Comparison of ENCODE assay signal across 18 cellular contexts in genomic region chr9:9563817-9564216, GRCh38.
DNase-seq lines count a peak whose midpoint lies in the region; ATAC-seq lines count a peak whose summit lies in the region.
"Had no signal": no experiment of that assay in that cellular context is flagged by ENCODE, and none has a peak within 500 bp of the region (broad histone marks: within the 10 kb centered on the region; RNA-seq: fewer than 3 reads in every experiment).

No MANE protein-coding gene starts in this region.

- H3K36me3 Mint-ChIP-seq in activated T-cell treated with anti-CD3 and anti-CD28 coated beads, Interleukin-2, amount 50 U/mL, for 4 hours (ENCODE audit: insufficient read depth) = no peaks in the 10 kb centered on the region
- H3K36me3 Mint-ChIP-seq: CD14-positive monocyte had no signal

- no peak for ATAC-seq in activated T-cell treated with anti-CD3 and anti-CD28 coated beads, Interleukin-2, amount 50 U/mL, for 4 hours
- no peak for ATAC-seq in activated CD4-positive, CD25-positive, alpha-beta regulatory T cell treated with anti-CD3 and anti-CD28 coated beads, Interleukin-2, amount 50 U/mL, for 24 hours

- H3K27me3 Mint-ChIP-seq in activated T-cell treated with anti-CD3 and anti-CD28 coated beads, Interleukin-2, amount 50 U/mL, for 4 hours (ENCODE audit: low read depth) = no peaks in the 10 kb centered on the region

- DNase-seq in DMS153 (lab: John Stamatoyannopoulos, UW) (peak; percentile 10), DMS153 treated with DMSO at 0.1 percent for 48 hours (lab: John Stamatoyannopoulos, UW; ENCODE audit: unreplicated experiment) (no peak), NCI-H1105 treated with DMSO at 0.1 percent for 48 hours (lab: John Stamatoyannopoulos, UW) (peak; percentile 23), RPMI8226 (peak; percentile 41), renal cortical epithelial cell (ENCODE audit: low read depth) (peak; percentile 80), GF-D8 (lab: John Stamatoyannopoulos, UW) (no peak)
- no peak for DNase-seq in activated T-cell treated with anti-CD3 and anti-CD28 coated beads, Interleukin-2, amount 50 U/mL, for 4 hours
- DNase-seq: DMS 273 treated with DMSO at 0.1 percent for 48 hours, H9, IMR-90, Karpas-422, NCI-H1092, NCI-H1694 treated with DMSO at 0.1 percent for 48 hours, NCI-H226, SHP77, SK-N-SH had no signal

- no peak overlapping the region for H3K4me3 Mint-ChIP-seq in activated T-cell treated with anti-CD3 and anti-CD28 coated beads, Interleukin-2, amount 50 U/mL, for 4 hours
- H3K4me3 Mint-ChIP-seq: CD14-positive monocyte, H9 had no signal

- no peaks in the 10 kb centered on the region for H3K9me3 Mint-ChIP-seq in activated T-cell treated with anti-CD3 and anti-CD28 coated beads, Interleukin-2, amount 50 U/mL, for 4 hours
- H3K9me3 Mint-ChIP-seq: H9 had no signal

- no peaks in the 10 kb centered on the region for H3K4me1 Mint-ChIP-seq in activated T-cell treated with anti-CD3 and anti-CD28 coated beads, Interleukin-2, amount 50 U/mL, for 4 hours (ENCODE audit: low read depth)
- H3K4me1 Mint-ChIP-seq: CD14-positive monocyte, H9 had no signal

Comparison
In these comparisons a context has a peak if more than half of its experiments do, and no peak if none do; other contexts are left out.
1. DNase-seq: peak in DMS153 (single experiment), NCI-H1105 treated with DMSO at 0.1 percent for 48 hours (single experiment), RPMI8226 (single experiment) and renal cortical epithelial cell (single experiment); none in DMS153 treated with DMSO at 0.1 percent for 48 hours (single experiment), GF-D8 (single experiment) and activated T-cell treated with anti-CD3 and anti-CD28 coated beads, Interleukin-2, amount 50 U/mL, for 4 hours (single experiment).